ENCODE assay signal across 10 cellular contexts in the genomic region with DNA sequence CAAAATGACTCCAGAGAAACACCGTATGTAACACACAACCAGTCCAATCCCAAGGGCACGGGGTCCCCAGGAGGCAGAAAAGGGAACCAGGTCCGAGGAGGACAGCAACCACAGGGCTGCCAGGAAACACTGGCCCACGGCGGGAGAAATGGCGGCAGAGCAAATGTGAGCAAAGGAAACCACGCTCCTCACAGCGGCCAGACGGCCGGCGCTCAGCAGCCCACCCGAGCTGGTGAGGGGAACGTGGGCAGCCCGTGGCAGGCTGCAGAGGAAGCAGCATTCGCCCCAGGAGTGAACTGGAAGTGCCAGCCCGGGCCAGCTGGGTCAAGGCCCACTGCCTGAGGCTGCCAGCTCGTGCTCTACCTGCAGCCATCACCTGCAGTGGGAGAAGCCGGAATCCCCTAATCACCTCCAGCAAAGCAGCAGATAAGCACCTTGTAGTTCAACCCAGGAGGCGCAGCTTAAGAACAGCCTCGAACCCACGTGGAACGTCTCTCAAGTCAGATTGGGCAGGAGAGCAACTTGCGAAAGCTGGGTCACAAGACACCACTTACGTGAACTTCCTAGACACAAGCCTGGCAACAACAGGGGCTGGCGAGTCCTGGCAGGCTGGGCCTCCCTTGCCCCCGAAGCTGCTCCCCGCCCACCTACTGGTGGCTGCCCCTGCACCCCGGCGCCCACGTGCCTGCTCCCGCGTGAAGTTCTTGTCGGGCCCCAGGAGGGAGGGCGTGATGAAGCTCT. TPM values are rescaled to one million over a fixed set of nuclear protein-coding genes. Genes with fewer than 3 reads are reported as not detected.
DNase-seq lines count a peak whose midpoint lies in the region; ATAC-seq and TF ChIP-seq lines count a peak whose summit lies in the region.
"Had no signal": no experiment of that assay in that cellular context is flagged by ENCODE, and none has a peak within 500 bp of the region (broad histone marks: within the 10 kb centered on the region; RNA-seq: fewer than 3 reads in every experiment).

No MANE protein-coding gene starts in this region.

- peak overlapping the region; percentile 84 for H3K27ac Mint-ChIP-seq in glutamatergic neuron (ENCODE audit: unreplicated experiment)
- H3K27ac Mint-ChIP-seq: activated naive CD4-positive, alpha-beta T cell treated with anti-CD3 and anti-CD28 coated beads, Interleukin-2, amount 50 U/mL, for 24 hours had no signal

- H3K36me3 Mint-ChIP-seq in glutamatergic neuron (ENCODE audit: unreplicated experiment), result no peaks in the 10 kb centered on the region

- H3K4me3 Mint-ChIP-seq in glutamatergic neuron (ENCODE audit: unreplicated experiment), result no peak overlapping the region
- H3K4me3 Mint-ChIP-seq: activated naive CD4-positive, alpha-beta T cell treated with anti-CD3 and anti-CD28 coated beads, Interleukin-2, amount 50 U/mL, for 24 hours had no signal

- H3K4me1 Mint-ChIP-seq in glutamatergic neuron (ENCODE audit: low read depth, unreplicated experiment), result peaks cover 8% of the 10 kb centered on the region

- ATAC-seq in HG03432 (IDR thresholded peaks at IDR 0.05; ENCODE audit: unreplicated experiment), result no peak
- ATAC-seq: PC-3 had no signal

- POLR2A ChIA-PET in HEK293T (lab: Yijun Ruan, JAX), result no interaction called here

- DNase-seq in CD1c-positive myeloid dendritic cell (ENCODE audit: extremely low spot score), result peak; percentile 69
- DNase-seq in NOMO-1 treated with DMSO at 0.1 percent for 48 hours (lab: John Stamatoyannopoulos, UW; ENCODE audit: unreplicated experiment), result peak; percentile 60
- DNase-seq in glutamatergic neuron, result peak; percentile 9
- DNase-seq in occipital lobe (lab: John Stamatoyannopoulos, UW), result peak; percentile 27
- no peak for DNase-seq in DMS53 (lab: John Stamatoyannopoulos, UW)
- no peak for DNase-seq in GM20000 (ENCODE audit: low spot score)
- DNase-seq in HEK293T (ENCODE audit: extremely low spot score), result no peak
- DNase-seq: PC-3 had no signal

- CTCF ChIA-PET in HEK293T (lab: Yijun Ruan, JAX), result no interaction called here

- H3K27me3 Mint-ChIP-seq in glutamatergic neuron (ENCODE audit: unreplicated experiment), result peaks cover 7% of the 10 kb centered on the region
- H3K27me3 Mint-ChIP-seq: activated naive CD4-positive, alpha-beta T cell treated with anti-CD3 and anti-CD28 coated beads, Interleukin-2, amount 50 U/mL, for 24 hours had no signal

- H3K9me3 Mint-ChIP-seq in glutamatergic neuron (ENCODE audit: unreplicated experiment), result peaks cover 5% of the 10 kb centered on the region
- H3K9me3 Mint-ChIP-seq: activated naive CD4-positive, alpha-beta T cell treated with anti-CD3 and anti-CD28 coated beads, Interleukin-2, amount 50 U/mL, for 24 hours had no signal

- TF ChIP-seq CTCF in glutamatergic neuron (IDR thresholded peaks at IDR 0.05; ENCODE audit: partially characterized antibody, unreplicated experiment) (no peak), GM20000 (IDR thresholded peaks at IDR 0.05; ENCODE audit: extremely low read depth, missing control alignments) (no peak)

TF ChIP-seq in HEK293T, 16 proteins besides CTCF, POLR2A, EP300 and RAD21:
- no peak for TF ChIP-seq ELF4 (IDR thresholded peaks at IDR 0.05)
- no peak for TF ChIP-seq FOXM1 (IDR thresholded peaks at IDR 0.05; ENCODE audit: borderline replicate concordance)
- TF ChIP-seq SP1 (IDR thresholded peaks at IDR 0.05), result no peak
- TF ChIP-seq, protein P1, sequence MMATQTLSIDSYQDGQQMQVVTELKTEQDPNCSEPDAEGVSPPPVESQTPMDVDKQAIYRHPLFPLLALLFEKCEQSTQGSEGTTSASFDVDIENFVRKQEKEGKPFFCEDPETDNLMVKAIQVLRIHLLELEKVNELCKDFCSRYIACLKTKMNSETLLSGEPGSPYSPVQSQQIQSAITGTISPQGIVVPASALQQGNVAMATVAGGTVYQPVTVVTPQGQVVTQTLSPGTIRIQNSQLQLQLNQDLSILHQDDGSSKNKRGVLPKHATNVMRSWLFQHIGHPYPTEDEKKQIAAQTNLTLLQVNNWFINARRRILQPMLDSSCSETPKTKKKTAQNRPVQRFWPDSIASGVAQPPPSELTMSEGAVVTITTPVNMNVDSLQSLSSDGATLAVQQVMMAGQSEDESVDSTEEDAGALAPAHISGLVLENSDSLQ (IDR thresholded peaks at IDR 0.05), result no peak
- no peak for TF ChIP-seq LEF1 (IDR thresholded peaks at IDR 0.05; ENCODE audit: borderline replicate concordance)
- no peak for TF ChIP-seq TARDBP (IDR thresholded peaks at IDR 0.05)
- no peak for TF ChIP-seq SUZ12 (IDR thresholded peaks at IDR 0.05)
- TF ChIP-seq NFRKB (IDR thresholded peaks at IDR 0.05), result no peak
- TF ChIP-seq ARNT (IDR thresholded peaks at IDR 0.05), result no peak
- no peak for TF ChIP-seq HDGF (IDR thresholded peaks at IDR 0.05; ENCODE audit: borderline replicate concordance)
- TF ChIP-seq L3MBTL2 (conservative IDR thresholded peaks at IDR 0.05), result no peak
- TF ChIP-seq BHLHE40 (IDR thresholded peaks at IDR 0.05; ENCODE audit: borderline replicate concordance), result no peak
- TF ChIP-seq FOXA1 (IDR thresholded peaks at IDR 0.05), result no peak
- TF ChIP-seq FOXK2 (IDR thresholded peaks at IDR 0.05), result no peak
- no peak for TF ChIP-seq ZNF384 (IDR thresholded peaks at IDR 0.05)
- TF ChIP-seq CTBP1 (IDR thresholded peaks at IDR 0.05; ENCODE audit: borderline replicate concordance), result no peak

RNA-seq across cellular contexts. Expression of a gene that starts 6.7 kb away (rescaled TPM):
- total RNA-seq in glutamatergic neuron (ENCODE audit: unreplicated experiment), result 53.3 TPM
- 10.8 TPM for total RNA-seq in occipital lobe

Comparison
In these comparisons a context has a peak if more than half of its experiments do, and no peak if none do; other contexts are left out.
1. DNase-seq: peak in CD1c-positive myeloid dendritic cell (single experiment), NOMO-1 treated with DMSO at 0.1 percent for 48 hours (single experiment), glutamatergic neuron (single experiment) and occipital lobe (single experiment); none in DMS53 (single experiment), GM20000 (single experiment) and HEK293T (single experiment).